17 cellular contexts compared by ENCODE assay signal in the genomic region with DNA sequence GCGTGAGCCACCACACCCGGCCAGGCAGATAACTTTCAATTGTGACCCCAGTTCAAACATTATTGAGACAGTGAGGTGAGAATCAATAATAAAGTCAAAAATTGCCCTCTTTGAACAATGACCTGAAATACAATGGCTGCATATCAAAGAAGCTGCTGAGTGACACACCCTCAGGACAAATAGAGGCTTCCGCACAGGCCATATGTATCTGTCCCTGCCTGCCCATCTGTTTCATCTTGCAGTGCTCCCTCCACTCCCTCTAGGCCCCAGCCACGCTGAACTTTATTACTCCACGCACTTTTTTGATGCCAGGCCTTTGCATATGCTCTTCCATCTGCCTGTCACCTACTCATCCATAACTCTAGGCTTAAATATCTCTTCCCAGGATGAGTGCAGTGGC. TPM values are rescaled to one million over a fixed set of nuclear protein-coding genes. Genes with fewer than 3 reads are reported as not detected.
DNase-seq lines count a peak whose midpoint lies in the region; ATAC-seq and TF ChIP-seq lines count a peak whose summit lies in the region.
"Had no signal": no experiment of that assay in that cellular context is flagged by ENCODE, and none has a peak within 500 bp of the region (broad histone marks: within the 10 kb centered on the region; RNA-seq: fewer than 3 reads in every experiment).

No MANE protein-coding gene starts in this region.

- intact Hi-C loops in dendritic cell treated with granulocyte-macrophage colony-stimulating factor and Interleukin-4, amounts not matched to agents 40 ng/mL and 50 ng/mL, for 4 days (cut with micrococcal nuclease), result no loop called here
- intact Hi-C loops in mucosa of descending colon (cut with DNase I, micrococcal nuclease), result no loop called here

- H3K4me1 Mint-ChIP-seq in HFFc6 (ENCODE audit: low read depth), result peaks cover 60% of the 10 kb centered on the region
- H3K4me1 Mint-ChIP-seq in dendritic cell treated with granulocyte-macrophage colony-stimulating factor and Interleukin-4, amounts not matched to agents 40 ng/mL and 50 ng/mL, for 4 days (ENCODE audit: low read depth), result peaks cover 47% of the 10 kb centered on the region

- H3K27ac Mint-ChIP-seq in HFFc6, result peak overlapping the region; percentile 34; the same call in 1 of the 2 replicates
- peak overlapping the region; percentile 54 for H3K27ac Mint-ChIP-seq in dendritic cell treated with granulocyte-macrophage colony-stimulating factor and Interleukin-4, amounts not matched to agents 40 ng/mL and 50 ng/mL, for 4 days
- H3K27ac Mint-ChIP-seq: CD4-positive, alpha-beta memory T cell had no signal

- no peak overlapping the region for H3K4me3 Mint-ChIP-seq in HFFc6
- H3K4me3 Mint-ChIP-seq in dendritic cell treated with granulocyte-macrophage colony-stimulating factor and Interleukin-4, amounts not matched to agents 40 ng/mL and 50 ng/mL, for 4 days, result no peak overlapping the region
- H3K4me3 Mint-ChIP-seq: CD4-positive, alpha-beta memory T cell had no signal

- DNase-seq in HFFc6 (no peak), NCI-H748 (lab: John Stamatoyannopoulos, UW; ENCODE audit: unreplicated experiment) (peak; percentile 69), mucosa of descending colon (peak in 1 of 3 donors; percentile 33), GDM1 (lab: John Stamatoyannopoulos, UW) (no peak)
- no peak for DNase-seq in stimulated activated CD4-positive, alpha-beta T cell treated with anti-CD3 and anti-CD28 coated beads, Interleukin-4, amount 100 ng/mL, for 4 hours
- DNase-seq: CD4-positive, alpha-beta memory T cell; EL; Karpas-422; NCI-H1048; NCI-H1436; NCI-H2081 treated with DMSO at 0.1 percent for 48 hours; NCI-H510A had no signal

- ATAC-seq in mucosa of descending colon, result peak; percentile 75
- no peak for ATAC-seq in GM21515 (IDR thresholded peaks at IDR 0.05; ENCODE audit: unreplicated experiment)
- no peak for ATAC-seq in GM21717 (IDR thresholded peaks at IDR 0.05; ENCODE audit: unreplicated experiment)
- ATAC-seq: A549 had no signal

- no peaks in the 10 kb centered on the region for H3K36me3 ChIP-seq in mucosa of descending colon (ENCODE audit: low read depth)
- H3K36me3 ChIP-seq: SJSA1 had no signal

- H3K9me3 Mint-ChIP-seq in HFFc6, result no peaks in the 10 kb centered on the region; the same call in 1 of the 2 replicates
- peaks cover 5% of the 10 kb centered on the region for H3K9me3 Mint-ChIP-seq in dendritic cell treated with granulocyte-macrophage colony-stimulating factor and Interleukin-4, amounts not matched to agents 40 ng/mL and 50 ng/mL, for 4 days

- TF ChIP-seq CTCF in HFFc6 (IDR thresholded peaks at IDR 0.05), result no peak
- TF ChIP-seq CTCF in mucosa of descending colon (IDR thresholded peaks at IDR 0.05), result no peak

- H3K4me1 ChIP-seq in mucosa of descending colon (ENCODE audit: low read depth), result no peaks in the 10 kb centered on the region

- no peak overlapping the region for H3K4me3 ChIP-seq in mucosa of descending colon
- H3K4me3 ChIP-seq: A549, SJSA1 had no signal

- peaks cover 1% of the 10 kb centered on the region; the same call in 1 of the 2 replicates for H3K27me3 Mint-ChIP-seq in HFFc6 (ENCODE audit: insufficient read depth)
- H3K27me3 Mint-ChIP-seq in dendritic cell treated with granulocyte-macrophage colony-stimulating factor and Interleukin-4, amounts not matched to agents 40 ng/mL and 50 ng/mL, for 4 days, result no peaks in the 10 kb centered on the region
- H3K27me3 Mint-ChIP-seq: CD4-positive, alpha-beta memory T cell had no signal

- peaks cover 7% of the 10 kb centered on the region; the same call in 1 of the 2 replicates for H3K36me3 Mint-ChIP-seq in HFFc6 (ENCODE audit: low read depth)
- no peaks in the 10 kb centered on the region for H3K36me3 Mint-ChIP-seq in dendritic cell treated with granulocyte-macrophage colony-stimulating factor and Interleukin-4, amounts not matched to agents 40 ng/mL and 50 ng/mL, for 4 days (ENCODE audit: low read depth)
- H3K36me3 Mint-ChIP-seq: CD4-positive, alpha-beta memory T cell had no signal

- no peaks in the 10 kb centered on the region for H3K9me3 ChIP-seq in mucosa of descending colon
- H3K9me3 ChIP-seq: A549, SJSA1 had no signal

RNA-seq across cellular contexts. Expression of a gene that starts 15.9 kb away (rescaled TPM):
- 10 to 100 TPM; 75.0 to 95.8 (median 89.0) TPM for total RNA-seq in HFFc6 (2021; fragmentation: NEBNext Ultra II Directional; extraction: Animal tissue kit (Norgen Biotek cat#: 25700))
- total RNA-seq in mucosa of descending colon, result 10 to 100 TPM; 33.5 to 48.0 (median 35.9) TPM

RNA-seq across cellular contexts. Expression of a gene that starts 27.6 kb away (rescaled TPM):
- 10 to 100 TPM in 1 of 6 experiments, 1 to 10 TPM in 5; 5.6 to 10.2 (median 6.9) TPM for total RNA-seq in HFFc6 (2021; fragmentation: NEBNext Ultra II Directional; extraction: Animal tissue kit (Norgen Biotek cat#: 25700))
- 10 to 100 TPM in 2 of 3 donors, 1 to 10 TPM in 1; 8.8 to 15.7 (median 13.1) TPM for total RNA-seq in mucosa of descending colon

RNA-seq across cellular contexts. Expression of a gene that starts 41.2 kb away (rescaled TPM):
- total RNA-seq in HFFc6 (2021; fragmentation: NEBNext Ultra II Directional; extraction: Animal tissue kit (Norgen Biotek cat#: 25700)), result not detected
- under 1 TPM in 2 of 3 donors, not detected in 1; 0.23 to 0.46 TPM for total RNA-seq in mucosa of descending colon
- total RNA-seq: CD4-positive, alpha-beta memory T cell; SJSA1 had no signal
